Comparison of ENCODE assay signal across 8 cellular contexts in genomic region chr19:11130824-11131455, GRCh38. TPM values are rescaled to one million over a fixed set of nuclear protein-coding genes. Genes with fewer than 3 reads are reported as not detected.
A peak's percentile ranks its signal among the peaks of the same experiment; 100 is the strongest.
DNase-seq lines count a peak whose midpoint lies in the region; ATAC-seq and TF ChIP-seq lines count a peak whose summit lies in the region.

No MANE protein-coding gene starts in this region.

- H3K9me3 Mint-ChIP-seq in chondrocyte (ENCODE audit: low read depth), result no peaks in the 10 kb centered on the region

- DNase-seq in NCI-H2081 (lab: John Stamatoyannopoulos, UW) (peak; percentile 50 to 55), NCI-H2081 treated with DMSO at 0.1 percent for 48 hours (lab: John Stamatoyannopoulos, UW) (no peak), NCI-H226 (peak; percentile 65), chondrocyte (ENCODE audit: low spot score) (no peak), left kidney (ENCODE audit: low read depth, low spot score) (peak; percentile 87)
- DNase-seq in activated CD4-positive, alpha-beta T cell treated with anti-CD3 and anti-CD28 coated beads for 1 hour, result peak; percentile 53
- DNase-seq in stimulated activated CD4-positive, alpha-beta T cell treated with anti-CD3 and anti-CD28 coated beads, Interleukin-4, amount 100 ng/mL, for 4 hours, result peak; percentile 53 to 60

- peaks cover 11% of the 10 kb centered on the region for H3K4me1 Mint-ChIP-seq in chondrocyte (ENCODE audit: low read depth)

- no peak for ATAC-seq in HG02678 (IDR thresholded peaks at IDR 0.05; ENCODE audit: unreplicated experiment)

- no peaks in the 10 kb centered on the region for H3K27me3 Mint-ChIP-seq in chondrocyte (ENCODE audit: low read depth)

- peak; percentile 82 for TF ChIP-seq CTCF in chondrocyte (IDR thresholded peaks at IDR 0.05)

- H3K27ac Mint-ChIP-seq in chondrocyte (ENCODE audit: unreplicated experiment), result peak overlapping the region; percentile 36

- H3K4me3 Mint-ChIP-seq in chondrocyte (ENCODE audit: unreplicated experiment), result no peak overlapping the region

- peaks cover 32% of the 10 kb centered on the region for H3K36me3 Mint-ChIP-seq in chondrocyte (ENCODE audit: low read depth)

RNA-seq across cellular contexts. Expression of gene SPC24, which starts 24.6 kb away (rescaled TPM):
- total RNA-seq in chondrocyte, result 8.3 to 22.9 TPM (median 8.4 TPM) in 3 replicates

RNA-seq across cellular contexts. Expression of gene LDLR, which starts 41.7 kb away (rescaled TPM):
- 76.8 to 121 TPM (median 117 TPM) in 3 replicates for total RNA-seq in chondrocyte

Comparison
In these comparisons a context has a peak if more than half of its experiments do, and no peak if none do; other contexts are left out.
1. DNase-seq: peak in NCI-H2081 (2 of 2), NCI-H226 (single experiment), activated CD4-positive, alpha-beta T cell treated with anti-CD3 and anti-CD28 coated beads for 1 hour (single experiment), left kidney (single experiment) and stimulated activated CD4-positive, alpha-beta T cell treated with anti-CD3 and anti-CD28 coated beads, Interleukin-4, amount 100 ng/mL, for 4 hours (2 of 2); none in NCI-H2081 treated with DMSO at 0.1 percent for 48 hours (single experiment) and chondrocyte (single experiment).